Comparison of ENCODE assay signal across 20 cellular contexts in genomic region chr14:30974628-30975027, GRCh38. TPM values are rescaled to one million over a fixed set of nuclear protein-coding genes. Genes with fewer than 3 reads are reported as not detected.
DNase-seq lines count a peak whose midpoint lies in the region; ATAC-seq, FAIRE-seq and TF ChIP-seq lines count a peak whose summit lies in the region.
"Had no signal": no experiment of that assay in that cellular context is flagged by ENCODE, and none has a peak within 500 bp of the region (broad histone marks: within the 10 kb centered on the region; RNA-seq: fewer than 3 reads in every experiment).

No MANE protein-coding gene starts in this region.

- TF ChIP-seq RAD21 in A549 (conservative IDR thresholded peaks at IDR 0.05 in 1 of 2, IDR thresholded peaks at IDR 0.05 in 1 of 2) = no peak

- peaks cover 37% of the 10 kb centered on the region for H3K4me1 ChIP-seq in A549
- no peaks in the 10 kb centered on the region for H3K4me1 ChIP-seq in uterus
- H3K4me1 ChIP-seq in A673 (ENCODE audit: insufficient read depth, low read length, poor library complexity, severe bottlenecking) = no peaks in the 10 kb centered on the region
- peaks cover 0 to 59% (median 19%) of the 10 kb centered on the region in 4 donors for H3K4me1 ChIP-seq in transverse colon
- H3K4me1 ChIP-seq: prostate gland, testis had no signal

- in situ Hi-C loops in astrocyte of the spinal cord (cut with HindIII; ENCODE audit: low sequenced_read_pairs) (no loop called here), transverse colon (cut with MboI; ENCODE audit: low pct_ligation_motif_present in 1 of 4, low pct_unique_long_range_greater_than_20kb in 1 of 4, low sequenced_read_pairs in 3 of 4) (loop anchor here in 3 of 4 donors (25.0 kb wide), 2 partner anchors 113 to 388 kb away; no protein-coding TSS in a partner anchor)

- H3K36me3 ChIP-seq in uterus = no peaks in the 10 kb centered on the region
- no peaks in the 10 kb centered on the region for H3K36me3 ChIP-seq in A673 (ENCODE audit: insufficient read depth, low read length, poor library complexity, severe bottlenecking)
- H3K36me3 ChIP-seq in transverse colon = no peaks in the 10 kb centered on the region
- H3K36me3 ChIP-seq: heart left ventricle, prostate gland had no signal

- H3K4me3 ChIP-seq in A549 = no peak overlapping the region
- no peak overlapping the region for H3K4me3 ChIP-seq in astrocyte of the spinal cord (ENCODE audit: low read depth, low read length)
- H3K4me3 ChIP-seq in uterus = no peak overlapping the region
- no peak overlapping the region for H3K4me3 ChIP-seq in A673 (ENCODE audit: low read depth, low read length, poor library complexity, severe bottlenecking)
- no peak overlapping the region for H3K4me3 ChIP-seq in transverse colon
- H3K4me3 ChIP-seq: body of pancreas, coronary artery, heart left ventricle, prostate gland, testis had no signal

- intact Hi-C loops in uterus (cut with DNase I; ENCODE audit: low total_unique reads) = no loop called here
- intact Hi-C loops in A673 (cut with micrococcal nuclease; ENCODE audit: unreplicated experiment) = no loop called here
- intact Hi-C loops in transverse colon (cut with DNase I; ENCODE audit: low total_unique reads) = no loop called here

- H3K27ac ChIP-seq in A549 (no peak overlapping the region), uterus (no peak overlapping the region), A673 (ENCODE audit: low read depth, low read length, poor library complexity, severe bottlenecking) (no peak overlapping the region), transverse colon (no peak overlapping the region)
- H3K27ac ChIP-seq: body of pancreas, coronary artery, heart left ventricle, prostate gland, testis, VCaP had no signal

- TF ChIP-seq POLR2A in A549 (IDR thresholded peaks at IDR 0.05; ENCODE audit: low read length) (no peak), uterus (IDR thresholded peaks at IDR 0.05) (no peak), GM18505 (IDR thresholded peaks at IDR 0.05; ENCODE audit: borderline replicate concordance, extremely low read depth, insufficient read depth, insufficient read length) (no peak), transverse colon (IDR thresholded peaks at IDR 0.05) (no peak)

- ATAC-seq in A549 (peak in 1 of 2 experiments; percentile 80; a peak in 3 of 6 replicates), left lobe of liver (peak; percentile 19), GM18505 (IDR thresholded peaks at IDR 0.05; ENCODE audit: unreplicated experiment) (no peak)
- ATAC-seq: body of pancreas had no signal

- H3K9me3 ChIP-seq in A549 = no peaks in the 10 kb centered on the region
- no peaks in the 10 kb centered on the region for H3K9me3 ChIP-seq in uterus
- H3K9me3 ChIP-seq in A673 (ENCODE audit: low read depth, low read length, poor library complexity, severe bottlenecking) = no peaks in the 10 kb centered on the region
- H3K9me3 ChIP-seq in transverse colon = no peaks in the 10 kb centered on the region
- H3K9me3 ChIP-seq: body of pancreas, heart left ventricle, prostate gland, testis had no signal

- no TSS peak for BruUV-seq in A673 (replicated peaks; lab: Mats Ljungman, UMichigan)

- peak overlapping the region; percentile 37 for H3K4me2 ChIP-seq in A549

- DNase-seq in A549 (ENCODE audit: low read depth in 1 of 2, low spot score in 1 of 2) (peak in 1 of 2 experiments; percentile 42), LHCN-M2 (ENCODE audit: low read depth) (peak; percentile 50), astrocyte of the spinal cord (ENCODE audit: low read depth, low spot score) (peak; percentile 18), left lobe of liver (ENCODE audit: low spot score) (no peak), uterus (no peak), A673 (ENCODE audit: low spot score) (no peak), transverse colon (no peak)
- DNase-seq: activated CD4-positive, alpha-beta T cell treated with anti-CD3 and anti-CD28 coated beads, Interleukin-2, amount 50 U/mL, for 4 hours; activated T-cell treated with anti-CD3 and anti-CD28 coated beads for 4 hours; body of pancreas; heart left ventricle; NCI-H1048; NCI-H2081 treated with DMSO at 0.1 percent for 48 hours; NCI-H524 treated with DMSO at 0.1 percent for 48 hours; SHP77; testis had no signal

- CTCF ChIA-PET in A549 (lab: Yijun Ruan, JAX) (interaction anchor here (0.9 kb wide), 1 partner anchor 108 kb away, joined by 3 read pairs; no protein-coding TSS in a partner anchor), A673 (lab: Charles Lee) (no interaction called here)

- FAIRE-seq in A549 (lab: Jason Lieb, UNC) = no peak

- POLR2A ChIA-PET in A549 (lab: Yijun Ruan, JAX) = no interaction called here
- POLR2A ChIA-PET in A673 (lab: Charles Lee; ENCODE audit: low non-redundant PET) = no interaction called here

- WGBS in A549 (ENCODE audit: missing lambda C conversion rate) = 32% methylated on average over 4 of the region's 4 CpGs
- WGBS in transverse colon (ENCODE audit: low coverage in 1 of 2), 2 donors = 80 to 100% methylated on average over 1 to 4 of the region's 4 CpGs

- H3K27me3 ChIP-seq in uterus = no peaks in the 10 kb centered on the region
- no peaks in the 10 kb centered on the region for H3K27me3 ChIP-seq in A673 (replicated peaks; ENCODE audit: insufficient read depth, low read depth, low read length, poor library complexity)
- H3K27me3 ChIP-seq in transverse colon = no peaks in the 10 kb centered on the region
- H3K27me3 ChIP-seq: body of pancreas, heart left ventricle, testis had no signal

- TF ChIP-seq CTCF in A549 (IDR thresholded peaks at IDR 0.05) (no peak), astrocyte of the spinal cord (IDR thresholded peaks at IDR 0.05; ENCODE audit: low read depth, low read length) (no peak), uterus (IDR thresholded peaks at IDR 0.05) (no peak), A673 (conservative IDR thresholded peaks at IDR 0.05; ENCODE audit: low read depth, low read length) (no peak), transverse colon (IDR thresholded peaks at IDR 0.05) (no peak)

- no peak for TF ChIP-seq EP300 in A549 (IDR thresholded peaks at IDR 0.05)
- no peak for TF ChIP-seq EP300 in transverse colon (IDR thresholded peaks at IDR 0.05; ENCODE audit: low read depth)

TF ChIP-seq in A549, 52 proteins besides CTCF, POLR2A, EP300 and RAD21:
- TF ChIP-seq NR3C1 (IDR thresholded peaks at IDR 0.05) (no peak), HOXB5 (CRISPR knock-in tag; IDR thresholded peaks at IDR 0.05) (no peak), GATA3 (IDR thresholded peaks at IDR 0.05; ENCODE audit: borderline replicate concordance) (no peak), FOSB (CRISPR knock-in tag; IDR thresholded peaks at IDR 0.05) (no peak), FOSL2 (IDR thresholded peaks at IDR 0.05) (no peak), FOSL2 (CRISPR knock-in tag; IDR thresholded peaks at IDR 0.05) (peak; percentile 54; the same call in 1 of the 2 replicates), EHF (CRISPR knock-in tag; IDR thresholded peaks at IDR 0.05) (no peak), PHF8 (IDR thresholded peaks at IDR 0.05; ENCODE audit: borderline replicate concordance, low read depth) (no peak), MYC (IDR thresholded peaks at IDR 0.05; ENCODE audit: borderline replicate concordance, low read length) (no peak), CEBPB (IDR thresholded peaks at IDR 0.05) (peak in 1 of 2 experiments; percentile 61; a peak in 1 of 4 replicates)

RNA-seq across cellular contexts. Expression of gene AP4S1, which starts 50.8 kb away (rescaled TPM):
- 8.5 and 12.4 TPM in 2 replicates for polyA plus RNA-seq in A549 (2011; rRNA removed)
- 2.4 and 2.7 TPM in 2 replicates for polyA plus RNA-seq in A549 (2012; cell fraction: cytosol; rRNA removed)
- 2.2 and 3.7 TPM in 2 replicates for polyA plus RNA-seq in A549 (2012; cell fraction: nucleus; rRNA removed)
- 13.4 to 16.0 TPM (median 14.4 TPM) in 3 replicates for polyA plus RNA-seq in A549 (2017; fragmentation: RNase III; extraction: RNeasy Plus Mini Kit Qiagen cat#74134 plus additional on column Dnase treatment)
- 3.7 and 5.3 TPM in 2 replicates for polyA minus RNA-seq in A549 (2011; rRNA and poly(A)+ RNA removed)
- 8.4 and 15.8 TPM in 2 replicates for total RNA-seq in LHCN-M2 (2014; rRNA removed)
- 5.5 TPM for polyA plus RNA-seq in LHCN-M2 (2012)
- total RNA-seq in left lobe of liver = 1.9 TPM
- 10 to 100 TPM in 2 of 4 donors, 1 to 10 TPM in 2; 2.3 to 30.4 (median 9.9) TPM for total RNA-seq in uterus
- 8.3 and 8.6 TPM in 2 replicates for total RNA-seq in A673 (2021)
- 1 to 10 TPM in 3 of 4 donors, under 1 TPM in 1; 0.60 to 9.8 (median 4.6) TPM for total RNA-seq in transverse colon

RNA-seq across cellular contexts. Expression of gene STRN3, which starts 51.6 kb away (rescaled TPM):
- 37.3 and 44.8 TPM in 2 replicates for polyA plus RNA-seq in A549 (2011; rRNA removed)
- polyA plus RNA-seq in A549 (2012; cell fraction: cytosol; rRNA removed) = 7.1 and 8.2 TPM in 2 replicates
- polyA plus RNA-seq in A549 (2012; cell fraction: nucleus; rRNA removed) = 9.0 and 11.1 TPM in 2 replicates
- 21.6 to 22.9 TPM (median 22.1 TPM) in 3 replicates for polyA plus RNA-seq in A549 (2017; fragmentation: RNase III; extraction: RNeasy Plus Mini Kit Qiagen cat#74134 plus additional on column Dnase treatment)
- polyA minus RNA-seq in A549 (2011; rRNA and poly(A)+ RNA removed) = 35.2 and 36.8 TPM in 2 replicates
- total RNA-seq in LHCN-M2 (2014; rRNA removed) = 32.1 and 39.0 TPM in 2 replicates
- 9.7 TPM for polyA plus RNA-seq in LHCN-M2 (2012)
- 19.7 TPM for total RNA-seq in left lobe of liver
- 10 to 100 TPM; 25.9 to 82.0 (median 65.0) TPM for total RNA-seq in uterus
- 40.2 and 44.2 TPM in 2 replicates for total RNA-seq in A673 (2021)
- 10 to 100 TPM; 42.3 to 57.5 (median 51.5) TPM for total RNA-seq in transverse colon

Comparison
In these comparisons a context has a peak if more than half of its experiments do, and no peak if none do; other contexts are left out.
1. DNase-seq: peak in LHCN-M2 (single experiment) and astrocyte of the spinal cord (single experiment); none in left lobe of liver (single experiment), uterus (0 of 2), A673 (single experiment) and transverse colon (single experiment).